In genomic region chr2:119679526-119679837, GRCh38 we compare ENCODE assay signal across 8 cellular contexts. TPM values are rescaled to one million over a fixed set of nuclear protein-coding genes. Genes with fewer than 3 reads are reported as not detected.
DNase-seq lines count a peak whose midpoint lies in the region; ATAC-seq and TF ChIP-seq lines count a peak whose summit lies in the region.

No MANE protein-coding gene starts in this region.

- H3K27me3 Mint-ChIP-seq in memory B cell: no peaks in the 10 kb centered on the region

- peak overlapping the region; percentile 87 for H3K27ac Mint-ChIP-seq in memory B cell

- in situ Hi-C loops in astrocyte of the cerebellum (cut with HindIII; ENCODE audit: low sequenced_read_pairs): no loop called here

- H3K9me3 Mint-ChIP-seq in memory B cell: no peaks in the 10 kb centered on the region

- TF ChIP-seq CTCF in heart right ventricle (IDR thresholded peaks at IDR 0.05): no peak
- TF ChIP-seq CTCF in astrocyte of the cerebellum (IDR thresholded peaks at IDR 0.05; ENCODE audit: low read depth, low read length, missing control alignments): no peak
- no peak for TF ChIP-seq CTCF in uterus (IDR thresholded peaks at IDR 0.05)

- H3K9me3 ChIP-seq in heart right ventricle (no peaks in the 10 kb centered on the region), uterus (no peaks in the 10 kb centered on the region)

- no peaks in the 10 kb centered on the region for H3K27me3 ChIP-seq in heart right ventricle
- no peaks in the 10 kb centered on the region for H3K27me3 ChIP-seq in uterus

- H3K4me1 ChIP-seq in heart right ventricle (peaks cover 0 to 13% (median 9%) of the 10 kb centered on the region in 9 donors), uterus (peaks cover 0 to 5% of the 10 kb centered on the region in 2 donors)

- WGBS in heart right ventricle, 2 donors: 7 to 8% methylated on average over 9 of the region's 9 CpGs

- ATAC-seq in heart right ventricle (no peak), memory B cell (ENCODE audit: low read depth) (no peak), HG02885 (IDR thresholded peaks at IDR 0.05; ENCODE audit: poor library complexity, unreplicated experiment) (no peak), HG03135 (IDR thresholded peaks at IDR 0.05; ENCODE audit: unreplicated experiment) (no peak)

- H3K4me3 Mint-ChIP-seq in memory B cell: peak overlapping the region; percentile 94

- H3K4me1 Mint-ChIP-seq in memory B cell: peaks cover 22% of the 10 kb centered on the region

- H3K27ac ChIP-seq in heart right ventricle: peak overlapping the region in 4 of 10 donors; percentile 42 to 80 (median 46)
- peak overlapping the region in 1 of 2 donors; percentile 41 for H3K27ac ChIP-seq in uterus

- H3K36me3 ChIP-seq in heart right ventricle: peaks cover 0 to 15% (median 0%) of the 10 kb centered on the region in 9 donors
- H3K36me3 ChIP-seq in uterus: no peaks in the 10 kb centered on the region

- H3K4me3 ChIP-seq in heart right ventricle (peak overlapping the region; percentile 63 to 92 (median 81)), astrocyte of the cerebellum (ENCODE audit: low read depth, low read length) (peak overlapping the region; percentile 66), uterus (peak overlapping the region; percentile 61 to 94)

- intact Hi-C loops in heart right ventricle (cut with DNase I): no loop called here
- intact Hi-C loops in cardiac septum (cut with DNase I): no loop called here
- intact Hi-C loops in uterus (cut with DNase I; ENCODE audit: low total_unique reads): no loop called here

- H3K36me3 Mint-ChIP-seq in memory B cell: peaks cover 4% of the 10 kb centered on the region

- TF ChIP-seq POLR2A in uterus (IDR thresholded peaks at IDR 0.05): no peak

- DNase-seq in heart right ventricle: no peak
- DNase-seq in cardiac septum (ENCODE audit: low spot score): no peak
- DNase-seq in astrocyte of the cerebellum (ENCODE audit: low read depth): no peak
- DNase-seq in memory B cell (ENCODE audit: low spot score in 2 of 2): no peak
- DNase-seq in uterus: no peak
- no peak for DNase-seq in HPDE6-E6E7 (ENCODE audit: extremely low spot score)

RNA-seq across cellular contexts. Expression of gene TMEM177, which starts 0.5 kb away (rescaled TPM):
- total RNA-seq in heart right ventricle: 10 to 100 TPM in 5 of 10 donors, 1 to 10 TPM in 5; 8.5 to 14.6 (median 9.8) TPM
- polyA plus RNA-seq in heart right ventricle: 10 to 100 TPM in 1 of 2 donors, 1 to 10 TPM in 1; 4.6 to 11.1 TPM
- total RNA-seq in cardiac septum: 6.9 TPM
- 10 to 100 TPM in 3 of 4 donors, not detected in 1; 15.1 to 31.0 (median 16.0) TPM for total RNA-seq in uterus
